Comparison of ENCODE assay signal across 8 cellular contexts in the genomic region with DNA sequence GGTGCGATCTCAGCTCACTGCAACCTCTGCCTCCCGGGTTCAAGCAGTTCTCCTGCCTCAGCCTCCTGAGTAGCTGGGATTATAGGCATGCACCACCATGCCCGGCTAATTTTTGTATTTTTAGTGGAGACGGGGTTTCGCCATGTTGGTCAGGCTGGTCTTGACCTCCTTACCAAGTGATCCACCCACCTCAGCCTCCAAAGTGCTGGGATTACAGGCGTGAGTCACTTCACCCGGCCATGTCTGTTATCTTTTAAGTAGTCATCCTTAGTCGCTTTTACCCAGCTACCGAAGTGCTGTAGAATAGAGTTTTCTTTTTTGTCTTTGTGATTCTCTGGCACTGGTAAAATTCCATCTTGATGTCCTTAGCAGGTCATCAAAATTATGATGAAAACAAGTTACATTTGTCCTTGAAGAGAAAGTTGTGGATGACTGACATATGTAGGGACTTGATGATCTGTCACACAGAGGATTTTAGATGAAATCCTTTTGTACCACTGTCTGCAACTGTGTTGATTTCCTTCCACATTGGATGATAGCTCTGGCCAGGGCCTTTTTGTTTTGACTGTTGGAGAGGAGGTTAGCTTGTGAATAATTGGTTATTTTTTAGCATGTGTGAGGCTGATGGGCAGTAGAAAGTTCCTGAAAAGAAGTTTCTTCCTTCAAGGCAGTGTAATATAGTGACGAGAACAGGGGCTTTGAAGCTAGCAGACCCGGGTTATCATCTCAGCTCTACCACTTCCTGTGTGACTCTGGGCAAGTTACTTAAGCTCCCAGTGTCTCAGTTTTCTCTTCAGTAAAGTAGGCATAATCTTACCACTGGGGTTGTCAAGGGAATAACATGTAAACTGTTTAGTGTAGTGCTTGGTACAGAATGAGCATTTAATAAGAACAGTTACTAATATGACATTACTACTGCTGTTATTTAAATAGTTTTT. TPM values are rescaled to one million over a fixed set of nuclear protein-coding genes. Genes with fewer than 3 reads are reported as not detected.
DNase-seq lines count a peak whose midpoint lies in the region; ATAC-seq, FAIRE-seq and TF ChIP-seq lines count a peak whose summit lies in the region.

No MANE protein-coding gene starts in this region.

- H3K79me2 ChIP-seq in ACC112 (ENCODE audit: control insufficient read depth, insufficient read depth, low read length, unreplicated experiment) = peaks cover 26% of the 10 kb centered on the region
- H3K79me2 ChIP-seq in endothelial cell of umbilical vein (ENCODE audit: control insufficient read depth, insufficient read depth, low read length) = peaks cover 23% of the 10 kb centered on the region

- H2AK5ac ChIP-seq in neuronal stem cell (ENCODE audit: low read depth, low read length) = no peak overlapping the region

- H3K9me3 ChIP-seq in endothelial cell of umbilical vein (replicated peaks; ENCODE audit: control insufficient read depth, insufficient read depth, low read length) (no peaks in the 10 kb centered on the region), neuronal stem cell (replicated peaks in 1 of 2; ENCODE audit: control insufficient read depth in 2 of 2, insufficient read depth in 1 of 2, low read depth in 1 of 2, low read length in 2 of 2) (no peaks in the 10 kb centered on the region)

- H2BK120ac ChIP-seq in neuronal stem cell (ENCODE audit: low read depth, low read length) = no peak overlapping the region

- no peak for FAIRE-seq in RCC 7860 (lab: Jason Lieb, UNC)
- FAIRE-seq in endothelial cell of umbilical vein (lab: Jason Lieb, UNC) = peak; percentile 52

- no peak overlapping the region for H2BK5ac ChIP-seq in neuronal stem cell (ENCODE audit: low read length)

- no peak overlapping the region for H4K8ac ChIP-seq in neuronal stem cell (ENCODE audit: low read depth, low read length)

- no CpG with 5 or more reads among the region's 11 CpGs for WGBS in neuronal stem cell (ENCODE audit: extremely low coverage in 2 of 2, insufficient read length in 2 of 2, insufficient replicate concordance in 1 of 2), 2 donors

- TF ChIP-seq POLR2A in endothelial cell of umbilical vein (IDR thresholded peaks at IDR 0.05; ENCODE audit: low read depth, low read length) = no peak

- ATAC-seq in GM19023 (IDR thresholded peaks at IDR 0.05; ENCODE audit: unreplicated experiment) = peak; percentile 38

- H3K9me1 ChIP-seq in endothelial cell of umbilical vein (replicated peaks; ENCODE audit: control insufficient read depth, extremely low read depth, insufficient read depth, low read length) = no peaks in the 10 kb centered on the region

- H3K79me1 ChIP-seq in neuronal stem cell (ENCODE audit: low read depth, low read length) = no peaks in the 10 kb centered on the region

- no peak overlapping the region for H4K91ac ChIP-seq in neuronal stem cell (ENCODE audit: low read depth, low read length, poor library complexity)

- H3K36me3 ChIP-seq in ACC112 (ENCODE audit: insufficient read depth, low read length) (0 out of 2 replicates have a peak, but pooled peaks cover under 1% of the 10 kb centered on the region), endothelial cell of umbilical vein (ENCODE audit: control insufficient read depth in 2 of 2, extremely low read depth in 1 of 2, insufficient read depth in 2 of 2, low read length in 2 of 2) (no peaks in the 10 kb centered on the region), neuronal stem cell (replicated peaks in 1 of 2; ENCODE audit: control insufficient read depth in 2 of 2, insufficient read depth in 2 of 2, low read length in 2 of 2) (peaks cover 0 to 6% of the 10 kb centered on the region in 2 donors)

- H3K4ac ChIP-seq in neuronal stem cell (ENCODE audit: low read length) = no peak overlapping the region

- no peak overlapping the region for H3K14ac ChIP-seq in neuronal stem cell (ENCODE audit: low read length)

- intact Hi-C loops in endothelial cell of umbilical vein (cut with micrococcal nuclease) = no loop called here

- H3K18ac ChIP-seq in neuronal stem cell (ENCODE audit: low read length) = no peak overlapping the region

- CTCF ChIA-PET in endothelial cell of umbilical vein (lab: Charles Lee) = interaction anchor here (0.7 to 1.7 kb wide), 7 partner anchors 11 to 71 kb away, joined by 3 to 4 read pairs (median 3); a partner anchor contains a TSS

- H3K23ac ChIP-seq in neuronal stem cell (ENCODE audit: low read depth, low read length, poor library complexity) = no peak overlapping the region

- H2AFZ ChIP-seq in ACC112 (ENCODE audit: low read length, unreplicated experiment) (peak overlapping the region; percentile 9), endothelial cell of umbilical vein (ENCODE audit: low read depth, low read length) (no peak overlapping the region), neuronal stem cell (ENCODE audit: low read length) (no peak overlapping the region)

- H3K4me2 ChIP-seq in endothelial cell of umbilical vein (ENCODE audit: insufficient read depth, low read length) (no peak overlapping the region), neuronal stem cell (ENCODE audit: insufficient read depth, low read length, poor library complexity, severe bottlenecking) (no peak overlapping the region)

- no peak overlapping the region for H2BK12ac ChIP-seq in neuronal stem cell (ENCODE audit: low read length)

- H3K9ac ChIP-seq in endothelial cell of umbilical vein (replicated peaks; ENCODE audit: extremely low read depth, insufficient read depth, low read length) (no peak overlapping the region), neuronal stem cell (ENCODE audit: low read depth, low read length, poor library complexity) (no peak overlapping the region)

- H3K27ac ChIP-seq in ACC112 (ENCODE audit: low read depth, low read length) (peak overlapping the region; percentile 96), endothelial cell of umbilical vein (ENCODE audit: insufficient read depth, low read depth, low read length) (peak overlapping the region; percentile 15), neuronal stem cell (replicated peaks; ENCODE audit: low read length) (no peak overlapping the region)

- H3K4me3 ChIP-seq in ACC112 (ENCODE audit: low read depth, low read length) (peak overlapping the region; percentile 49; the same call in 1 of the 2 replicates), endothelial cell of umbilical vein (replicated peaks in 1 of 3; ENCODE audit: insufficient read depth in 1 of 3, low read depth in 1 of 3, low read length in 3 of 3) (no peak overlapping the region), neuronal stem cell (ENCODE audit: low read length in 2 of 2) (no peak overlapping the region)

- dilution Hi-C loops in endothelial cell of umbilical vein (cut with MboI; ENCODE audit: extremely low pct_ligation_motif_present, low sequenced_read_pairs) = no loop called here

- H3K4me1 ChIP-seq in ACC112 (ENCODE audit: control insufficient read depth, insufficient read depth, low read length, unreplicated experiment) (peaks cover 51% of the 10 kb centered on the region), endothelial cell of umbilical vein (ENCODE audit: control insufficient read depth, extremely low read depth, insufficient read depth, low read length) (peaks cover 50% of the 10 kb centered on the region), neuronal stem cell (ENCODE audit: control insufficient read depth in 2 of 2, insufficient read depth in 1 of 2, low read depth in 1 of 2, low read length in 2 of 2) (no peaks in the 10 kb centered on the region)

- no peaks in the 10 kb centered on the region for H4K20me1 ChIP-seq in endothelial cell of umbilical vein (replicated peaks; ENCODE audit: control insufficient read depth, extremely low read depth, insufficient read depth, low read length)

- BruUV-seq in endothelial cell of umbilical vein (replicated peaks; lab: Mats Ljungman, UMichigan) = no TSS peak

- DNase-seq in RCC 7860 (ENCODE audit: low spot score) (peak; percentile 65), endothelial cell of umbilical vein (ENCODE audit: low read depth, low spot score) (no peak), DMS79 treated with DMSO at 0.1 percent for 48 hours (lab: John Stamatoyannopoulos, UW) (no peak), COLO829 (ENCODE audit: low spot score) (no peak), neuronal stem cell (ENCODE audit: low spot score) (no peak), mesenteric fat pad (ENCODE audit: low spot score) (no peak)

- no peak for TF ChIP-seq CTCF in endothelial cell of umbilical vein (IDR thresholded peaks at IDR 0.05; ENCODE audit: extremely low read depth in 1 of 2, insufficient read depth in 1 of 2, low read depth in 1 of 2, low read length in 2 of 2)

- POLR2A ChIA-PET in endothelial cell of umbilical vein (lab: Charles Lee) = no interaction called here

- H2BK15ac ChIP-seq in neuronal stem cell (ENCODE audit: low read length) = no peak overlapping the region

- H3K27me3 ChIP-seq in ACC112 (ENCODE audit: insufficient read depth, low read length) = no peaks in the 10 kb centered on the region
- H3K27me3 ChIP-seq in endothelial cell of umbilical vein (ENCODE audit: control insufficient read depth in 2 of 2, insufficient read depth in 2 of 2, low read length in 2 of 2) = no peaks in the 10 kb centered on the region
- no peaks in the 10 kb centered on the region for H3K27me3 ChIP-seq in neuronal stem cell (ENCODE audit: control insufficient read depth in 3 of 3, insufficient read depth in 3 of 3, low read depth in 1 of 3, low read length in 3 of 3)

TF ChIP-seq in endothelial cell of umbilical vein, 7 proteins besides CTCF, POLR2A, EP300 and RAD21:
- TF ChIP-seq GATA2 (IDR thresholded peaks at IDR 0.05; ENCODE audit: insufficient read depth, insufficient read length, low read depth, low read length) = no peak
- no peak for TF ChIP-seq EZH2 (IDR thresholded peaks at IDR 0.05; ENCODE audit: borderline replicate concordance, low read depth, low read length, severe bottlenecking)
- TF ChIP-seq MYC (IDR thresholded peaks at IDR 0.05; ENCODE audit: low read depth, low read length) = no peak

RNA-seq across cellular contexts. Expression of a gene that starts 18.8 kb away (rescaled TPM):
- total RNA-seq in endothelial cell of umbilical vein (48.3 and 50.4 TPM in 2 replicates), mesenteric fat pad (48.0 TPM)
- polyA plus RNA-seq in endothelial cell of umbilical vein = 30.8 and 37.8 TPM in 2 replicates
- polyA plus RNA-seq in endothelial cell of umbilical vein (2011; cell fraction: cytosol; rRNA removed) = 26.4 and 38.7 TPM in 2 replicates
- 48.4 and 77.1 TPM in 2 replicates for polyA plus RNA-seq in endothelial cell of umbilical vein (2011; cell fraction: nucleus; rRNA removed)
- polyA plus RNA-seq in endothelial cell of umbilical vein (2012) = 22.9 and 36.6 TPM in 2 replicates
- 58.7 and 82.4 TPM in 2 replicates for polyA minus RNA-seq in endothelial cell of umbilical vein
- 15.8 TPM for polyA minus RNA-seq in endothelial cell of umbilical vein (2011; cell fraction: cytosol; rRNA and poly(A)+ RNA removed)
- 65.6 and 115 TPM in 2 replicates for polyA minus RNA-seq in endothelial cell of umbilical vein (2011; cell fraction: nucleus; rRNA and poly(A)+ RNA removed)
- 10.9 TPM for polyA plus RNA-seq in neuronal stem cell (2013, experiment 1 of 2)
- polyA plus RNA-seq in neuronal stem cell (2013, experiment 2 of 2) = 9.7 TPM
